ENCODE assay signal across 27 cellular contexts in the genomic region with DNA sequence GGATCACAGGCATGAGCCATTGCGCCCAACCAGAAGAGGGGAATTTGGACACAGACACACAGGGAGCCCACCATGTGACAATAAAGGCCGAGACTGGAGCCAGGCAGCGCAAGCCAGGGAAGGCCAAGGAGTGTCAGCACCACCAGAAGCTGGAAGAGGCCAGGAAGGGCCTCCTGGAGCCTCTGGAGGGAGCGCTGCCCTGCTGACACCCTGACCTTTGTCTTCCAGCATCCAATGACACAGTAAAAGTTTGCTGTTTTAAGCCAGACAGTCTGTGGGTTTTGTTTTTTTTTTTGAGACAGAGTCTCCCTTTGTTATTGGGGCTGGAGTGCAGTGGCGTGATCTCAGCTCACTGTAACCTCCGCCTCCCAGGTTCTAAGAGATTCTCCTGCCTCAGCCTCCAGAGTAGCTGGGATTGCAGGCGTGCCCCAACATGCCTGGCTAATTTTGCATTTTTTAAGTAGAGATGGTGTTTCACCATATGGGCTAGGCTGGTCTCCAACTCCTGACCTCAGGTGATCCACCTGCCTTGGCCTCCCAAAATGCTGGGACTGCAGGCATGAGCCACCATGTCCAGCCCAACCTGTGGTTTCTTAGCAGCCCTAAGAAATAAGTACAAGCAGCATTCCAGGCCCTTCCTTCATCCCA.
DNase-seq lines count a peak whose midpoint lies in the region; ATAC-seq, FAIRE-seq and TF ChIP-seq lines count a peak whose summit lies in the region.
"Had no signal": no experiment of that assay in that cellular context is flagged by ENCODE, and none has a peak within 500 bp of the region (broad histone marks: within the 10 kb centered on the region; RNA-seq: fewer than 3 reads in every experiment).

No MANE protein-coding gene starts in this region.

- POLR2A ChIA-PET in WTC11 (lab: Charles Lee): no interaction called here
- POLR2A ChIA-PET in activated CD8-positive, alpha-beta T cell treated with anti-CD3 and anti-CD28 coated beads, Interleukin-2, amount 10 ng/mL, durations not matched to agents 7 days and 5 days (lab: Charles Lee): interaction anchor here (0.6 kb wide), 1 partner anchor 1285 kb away, joined by 3 read pairs; no protein-coding TSS in a partner anchor

- H3K27me3 ChIP-seq in NT2/D1 (ENCODE audit: insufficient read depth, insufficient read length): no peaks in the 10 kb centered on the region
- H3K27me3 ChIP-seq: BE2C had no signal

- H3K27ac Mint-ChIP-seq in WTC11 (no peak overlapping the region; the same call in 1 of the 2 replicates), neural crest cell (ENCODE audit: unreplicated experiment) (peak overlapping the region; percentile 32)
- H3K27ac Mint-ChIP-seq in activated CD8-positive, alpha-beta T cell treated with anti-CD3 and anti-CD28 coated beads, Interleukin-2, amount 10 ng/mL, durations not matched to agents 7 days and 5 days: no peak overlapping the region
- H3K27ac Mint-ChIP-seq: CD4-positive, alpha-beta T cell; HFFc6 had no signal

- H3K4me3 Mint-ChIP-seq in WTC11 (no peak overlapping the region), neural crest cell (no peak overlapping the region)
- no peak overlapping the region for H3K4me3 Mint-ChIP-seq in activated CD8-positive, alpha-beta T cell treated with anti-CD3 and anti-CD28 coated beads, Interleukin-2, amount 10 ng/mL, durations not matched to agents 7 days and 5 days
- H3K4me3 Mint-ChIP-seq: CD14-positive monocyte; CD4-positive, alpha-beta T cell; CD8-positive, alpha-beta memory T cell; HFFc6 had no signal

- no peak for TF ChIP-seq POLR2A in H54 (IDR thresholded peaks at IDR 0.05; ENCODE audit: low read depth, low read length)

- H3K27me3 Mint-ChIP-seq in WTC11 (ENCODE audit: low read depth) (no peaks in the 10 kb centered on the region), neural crest cell (ENCODE audit: low read depth) (peaks cover 11% of the 10 kb centered on the region)
- peaks cover 5% of the 10 kb centered on the region for H3K27me3 Mint-ChIP-seq in activated CD8-positive, alpha-beta T cell treated with anti-CD3 and anti-CD28 coated beads, Interleukin-2, amount 10 ng/mL, durations not matched to agents 7 days and 5 days (ENCODE audit: low read depth)

- peaks cover 33% of the 10 kb centered on the region for H3K4me1 Mint-ChIP-seq in WTC11
- peaks cover 44% of the 10 kb centered on the region for H3K4me1 Mint-ChIP-seq in neural crest cell
- no peaks in the 10 kb centered on the region for H3K4me1 Mint-ChIP-seq in activated CD8-positive, alpha-beta T cell treated with anti-CD3 and anti-CD28 coated beads, Interleukin-2, amount 10 ng/mL, durations not matched to agents 7 days and 5 days (ENCODE audit: low read depth)
- H3K4me1 Mint-ChIP-seq: CD8-positive, alpha-beta memory T cell had no signal

- TF ChIP-seq CTCF in WTC11 (IDR thresholded peaks at IDR 0.05) (no peak), neural crest cell (conservative IDR thresholded peaks at IDR 0.05) (no peak)

- peaks cover 4% of the 10 kb centered on the region for H3K4me1 ChIP-seq in NT2/D1 (ENCODE audit: insufficient read depth, insufficient read length)
- H3K4me1 ChIP-seq: A549, HAP-1 had no signal

- FAIRE-seq in H54 (lab: Jason Lieb, UNC): no peak
- FAIRE-seq: A549, D721Med, GM12878, GM19239 had no signal

- H3K9me3 ChIP-seq in NT2/D1 (ENCODE audit: insufficient read depth, low read length): no peaks in the 10 kb centered on the region
- H3K9me3 ChIP-seq: HAP-1 had no signal

- H3K36me3 ChIP-seq in NT2/D1 (ENCODE audit: insufficient read depth, insufficient read length, low read length): no peaks in the 10 kb centered on the region
- H3K36me3 ChIP-seq: BE2C; BLaER1 treated with 17β-estradiol and CSF1 and Interleukin-3, amounts not matched to agents 10 nM and 100 nM; HAP-1 had no signal

- DNase-seq in NT2/D1 (ENCODE audit: low read depth, low spot score): no peak
- DNase-seq in WTC11 (ENCODE audit: low spot score): no peak
- peak; percentile 11 for DNase-seq in foreskin melanocyte
- no peak for DNase-seq in neural crest cell (ENCODE audit: low read depth, low spot score)
- no peak for DNase-seq in activated CD8-positive, alpha-beta memory T cell treated with anti-CD3 and anti-CD28 coated beads, Interleukin-2, amount 50 U/mL, for 48 hours
- DNase-seq in stimulated activated naive CD8-positive, alpha-beta T cell treated with anti-CD3 and anti-CD28 coated beads, Interleukin-15, Interleukin-2, amounts not matched to agents 100 U/mL and 50 U/mL, for 24 hours: no peak
- no peak for DNase-seq in H54 (ENCODE audit: insufficient read length, low spot score)
- DNase-seq in activated CD8-positive, alpha-beta T cell treated with anti-CD3 and anti-CD28 coated beads, Interleukin-2, amount 10 ng/mL, durations not matched to agents 7 days and 5 days: no peak
- DNase-seq: 8988T; ACHN; AML-193; BE2C; CD4-positive, alpha-beta T cell; CD8-positive, alpha-beta memory T cell; DMS 273 treated with DMSO at 0.1 percent for 48 hours; DMS79; EL; GDM1; GM23248; HFFc6 had no signal

- H3K36me3 Mint-ChIP-seq in WTC11 (peaks cover 3% of the 10 kb centered on the region; the same call in 1 of the 2 replicates), neural crest cell (ENCODE audit: low read depth) (no peaks in the 10 kb centered on the region)
- no peaks in the 10 kb centered on the region for H3K36me3 Mint-ChIP-seq in activated CD8-positive, alpha-beta T cell treated with anti-CD3 and anti-CD28 coated beads, Interleukin-2, amount 10 ng/mL, durations not matched to agents 7 days and 5 days (ENCODE audit: low read depth)
- H3K36me3 Mint-ChIP-seq: CD14-positive monocyte; CD8-positive, alpha-beta memory T cell had no signal

- no peak overlapping the region for H3K4me3 ChIP-seq in NT2/D1 (ENCODE audit: insufficient read length, low read depth)
- H3K4me3 ChIP-seq: A549; BLaER1 treated with 17β-estradiol and CSF1 and Interleukin-3, amounts not matched to agents 10 nM and 100 nM; GM12878; GM23248; HAP-1 had no signal

- CTCF ChIA-PET in WTC11 (lab: Charles Lee): no interaction called here
- CTCF ChIA-PET in activated CD8-positive, alpha-beta T cell treated with anti-CD3 and anti-CD28 coated beads, Interleukin-2, amount 10 ng/mL, durations not matched to agents 7 days and 5 days (lab: Charles Lee): no interaction called here

- ATAC-seq in WTC11: no peak
- ATAC-seq in stimulated activated naive CD8-positive, alpha-beta T cell treated with anti-CD3 and anti-CD28 coated beads, Interleukin-15, Interleukin-2, amounts not matched to agents 100 U/mL and 50 U/mL, for 24 hours: no peak
- no peak for ATAC-seq in activated CD8-positive, alpha-beta T cell treated with anti-CD3 and anti-CD28 coated beads, Interleukin-2, amount 10 ng/mL, durations not matched to agents 7 days and 5 days
- ATAC-seq: A549, GM12878 had no signal

- H3K9ac ChIP-seq in NT2/D1 (ENCODE audit: insufficient read length, low read depth): peak overlapping the region; percentile 21
- H3K9ac ChIP-seq: BLaER1 treated with 17β-estradiol and CSF1 and Interleukin-3, amounts not matched to agents 10 nM and 100 nM; GM23248 had no signal

- H3K9me3 Mint-ChIP-seq in WTC11 (peaks cover 7% of the 10 kb centered on the region; the same call in 1 of the 2 replicates), neural crest cell (no peaks in the 10 kb centered on the region)
- no peaks in the 10 kb centered on the region for H3K9me3 Mint-ChIP-seq in activated CD8-positive, alpha-beta T cell treated with anti-CD3 and anti-CD28 coated beads, Interleukin-2, amount 10 ng/mL, durations not matched to agents 7 days and 5 days (ENCODE audit: insufficient read depth)
- H3K9me3 Mint-ChIP-seq: CD4-positive, alpha-beta T cell had no signal

TF ChIP-seq in WTC11, 78 proteins besides CTCF, POLR2A, EP300 and RAD21:
- TF ChIP-seq, protein P1, sequence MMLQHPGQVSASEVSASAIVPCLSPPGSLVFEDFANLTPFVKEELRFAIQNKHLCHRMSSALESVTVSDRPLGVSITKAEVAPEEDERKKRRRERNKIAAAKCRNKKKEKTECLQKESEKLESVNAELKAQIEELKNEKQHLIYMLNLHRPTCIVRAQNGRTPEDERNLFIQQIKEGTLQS (CRISPR knock-in tag; conservative IDR thresholded peaks at IDR 0.05): no peak
- TF ChIP-seq GTF2I (CRISPR knock-in tag; conservative IDR thresholded peaks at IDR 0.05) (no peak), NR3C1 (CRISPR knock-in tag; conservative IDR thresholded peaks at IDR 0.05; ENCODE audit: low read depth) (no peak), NFE2L1 (CRISPR knock-in tag; IDR thresholded peaks at IDR 0.05) (no peak), ZNF121 (CRISPR knock-in tag; IDR thresholded peaks at IDR 0.05) (0 out of 2 replicates have a peak, but pooled peaks have one; percentile 43), CREM (CRISPR knock-in tag; IDR thresholded peaks at IDR 0.05) (no peak)
- TF ChIP-seq, protein P2, sequence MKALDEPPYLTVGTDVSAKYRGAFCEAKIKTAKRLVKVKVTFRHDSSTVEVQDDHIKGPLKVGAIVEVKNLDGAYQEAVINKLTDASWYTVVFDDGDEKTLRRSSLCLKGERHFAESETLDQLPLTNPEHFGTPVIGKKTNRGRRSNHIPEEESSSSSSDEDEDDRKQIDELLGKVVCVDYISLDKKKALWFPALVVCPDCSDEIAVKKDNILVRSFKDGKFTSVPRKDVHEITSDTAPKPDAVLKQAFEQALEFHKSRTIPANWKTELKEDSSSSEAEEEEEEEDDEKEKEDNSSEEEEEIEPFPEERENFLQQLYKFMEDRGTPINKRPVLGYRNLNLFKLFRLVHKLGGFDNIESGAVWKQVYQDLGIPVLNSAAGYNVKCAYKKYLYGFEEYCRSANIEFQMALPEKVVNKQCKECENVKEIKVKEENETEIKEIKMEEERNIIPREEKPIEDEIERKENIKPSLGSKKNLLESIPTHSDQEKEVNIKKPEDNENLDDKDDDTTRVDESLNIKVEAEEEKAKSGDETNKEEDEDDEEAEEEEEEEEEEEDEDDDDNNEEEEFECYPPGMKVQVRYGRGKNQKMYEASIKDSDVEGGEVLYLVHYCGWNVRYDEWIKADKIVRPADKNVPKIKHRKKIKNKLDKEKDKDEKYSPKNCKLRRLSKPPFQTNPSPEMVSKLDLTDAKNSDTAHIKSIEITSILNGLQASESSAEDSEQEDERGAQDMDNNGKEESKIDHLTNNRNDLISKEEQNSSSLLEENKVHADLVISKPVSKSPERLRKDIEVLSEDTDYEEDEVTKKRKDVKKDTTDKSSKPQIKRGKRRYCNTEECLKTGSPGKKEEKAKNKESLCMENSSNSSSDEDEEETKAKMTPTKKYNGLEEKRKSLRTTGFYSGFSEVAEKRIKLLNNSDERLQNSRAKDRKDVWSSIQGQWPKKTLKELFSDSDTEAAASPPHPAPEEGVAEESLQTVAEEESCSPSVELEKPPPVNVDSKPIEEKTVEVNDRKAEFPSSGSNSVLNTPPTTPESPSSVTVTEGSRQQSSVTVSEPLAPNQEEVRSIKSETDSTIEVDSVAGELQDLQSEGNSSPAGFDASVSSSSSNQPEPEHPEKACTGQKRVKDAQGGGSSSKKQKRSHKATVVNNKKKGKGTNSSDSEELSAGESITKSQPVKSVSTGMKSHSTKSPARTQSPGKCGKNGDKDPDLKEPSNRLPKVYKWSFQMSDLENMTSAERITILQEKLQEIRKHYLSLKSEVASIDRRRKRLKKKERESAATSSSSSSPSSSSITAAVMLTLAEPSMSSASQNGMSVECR (CRISPR knock-in tag; IDR thresholded peaks at IDR 0.05; ENCODE audit: borderline replicate concordance): no peak
